ENCODE assay signal across 1 cellular context in genomic region chr1:44537961-44538360, GRCh38.
TF ChIP-seq lines count a peak whose summit lies in the region.

No MANE protein-coding gene starts in this region.

TF ChIP-seq in GM23338, 12 proteins besides CTCF, POLR2A, EP300 and RAD21 (continued from another document):
- TF ChIP-seq ZNF462 (CRISPR knock-in tag; IDR thresholded peaks at IDR 0.05): no peak
- TF ChIP-seq POLR2AphosphoS5 (IDR thresholded peaks at IDR 0.05; ENCODE audit: low read depth): no peak
- no peak for TF ChIP-seq STAT1 (IDR thresholded peaks at IDR 0.05; ENCODE audit: unreplicated experiment)
- TF ChIP-seq JUNB (IDR thresholded peaks at IDR 0.05; ENCODE audit: unreplicated experiment): no peak
- no peak for TF ChIP-seq EZH2phosphoT487 (IDR thresholded peaks at IDR 0.05; ENCODE audit: unreplicated experiment)
- TF ChIP-seq ZNF114 (CRISPR knock-in tag; IDR thresholded peaks at IDR 0.05): no peak
- TF ChIP-seq ZNF331 (CRISPR knock-in tag; IDR thresholded peaks at IDR 0.05; ENCODE audit: low read depth): no peak
TF ChIP-seq in GM23338: peak in this region for 0.
